In genomic region chr2:159110784-159111183, GRCh38 we compare ENCODE assay signal across 18 cellular contexts.
DNase-seq lines count a peak whose midpoint lies in the region; ATAC-seq and TF ChIP-seq lines count a peak whose summit lies in the region.
"Had no signal": no experiment of that assay in that cellular context is flagged by ENCODE, and none has a peak within 500 bp of the region (broad histone marks: within the 10 kb centered on the region; RNA-seq: fewer than 3 reads in every experiment).

No MANE protein-coding gene starts in this region.

- H3K27me3 ChIP-seq in heart left ventricle (no peaks in the 10 kb centered on the region), right cardiac atrium (ENCODE audit: control insufficient read depth, insufficient read depth) (no peaks in the 10 kb centered on the region), thymus (ENCODE audit: control insufficient read depth, insufficient read depth) (no peaks in the 10 kb centered on the region)
- H3K27me3 ChIP-seq: Peyer's patch, SJSA1 had no signal

- peaks cover 14% of the 10 kb centered on the region for H3K4me1 Mint-ChIP-seq in T-helper 17 cell
- H3K4me1 Mint-ChIP-seq: GM23338 had no signal

- no peak overlapping the region for H3K4me3 ChIP-seq in heart left ventricle
- no peak overlapping the region for H3K4me3 ChIP-seq in right cardiac atrium (ENCODE audit: low read length)
- no peak overlapping the region for H3K4me3 ChIP-seq in thymus (ENCODE audit: low read length)
- H3K4me3 ChIP-seq: GM23338, Peyer's patch, SJSA1 had no signal

- DNase-seq in heart left ventricle (no peak), left ventricle myocardium superior (no peak), dermis blood vessel endothelial cell (peak; percentile 61), right cardiac atrium (no peak), retina (no peak), T-helper 17 cell (no peak)
- DNase-seq: Calu3; CD8-positive, alpha-beta memory T cell; DMS153; NCI-H1105; NCI-H146; NCI-H82; Peyer's patch had no signal

- H3K9me3 ChIP-seq in heart left ventricle (no peaks in the 10 kb centered on the region), right cardiac atrium (ENCODE audit: control insufficient read depth, low read length) (no peaks in the 10 kb centered on the region), thymus (ENCODE audit: control insufficient read depth) (no peaks in the 10 kb centered on the region), T-helper 17 cell (ENCODE audit: control insufficient read depth, low read length, poor library complexity, severe bottlenecking) (no peaks in the 10 kb centered on the region)
- H3K9me3 ChIP-seq: Peyer's patch, SJSA1 had no signal

- intact Hi-C loops in heart left ventricle (cut with DNase I), result loop anchor here in 3 of 10 donors (5.0 to 10.0 kb wide), 2 partner anchors 73 to 146 kb away; partner anchors contain the start of gene TANC1 (in 2 of the 3)
- intact Hi-C loops in left ventricle myocardium superior (cut with micrococcal nuclease), result loop anchor here (10.0 kb wide), 1 partner anchor 146 kb away; the partner anchor contains the start of gene TANC1
- intact Hi-C loops in right cardiac atrium (cut with DNase I), result loop anchor here in 2 of 4 donors (10.0 kb wide), 2 partner anchors 66 to 76 kb away; no protein-coding TSS in a partner anchor

- H3K36me3 ChIP-seq in heart left ventricle (no peaks in the 10 kb centered on the region), thymus (ENCODE audit: control insufficient read depth, insufficient read depth) (no peaks in the 10 kb centered on the region)
- H3K36me3 ChIP-seq: Peyer's patch had no signal

- H3K4me1 ChIP-seq in heart left ventricle (peaks cover 0 to 76% (median 20%) of the 10 kb centered on the region in 12 donors), right cardiac atrium (ENCODE audit: control insufficient read depth, insufficient read depth, low read length) (peaks cover 12% of the 10 kb centered on the region), thymus (ENCODE audit: control insufficient read depth, insufficient read depth, low read length) (no peaks in the 10 kb centered on the region)
- H3K4me1 ChIP-seq: Peyer's patch had no signal

- H3K4me3 Mint-ChIP-seq in T-helper 17 cell, result no peak overlapping the region
- H3K4me3 Mint-ChIP-seq: CD8-positive, alpha-beta memory T cell; GM23338; IgD-negative memory B cell had no signal

- TF ChIP-seq POLR2A in heart left ventricle (IDR thresholded peaks at IDR 0.05), result no peak

- WGBS in heart left ventricle, 4 donors, result 77 to 85% (median 83%) methylated on average over 2 of the region's 2 CpGs
- WGBS in right cardiac atrium, result 72% methylated on average over 2 of the region's 2 CpGs
- 92% methylated on average over 2 of the region's 2 CpGs for WGBS in thymus

- TF ChIP-seq CTCF in heart left ventricle (IDR thresholded peaks at IDR 0.05), result no peak

- H3K27ac ChIP-seq in heart left ventricle (peak overlapping the region in 7 of 12 donors; percentile 5 to 76 (median 63)), right cardiac atrium (ENCODE audit: low read length) (peak overlapping the region; percentile 13), thymus (ENCODE audit: low read depth) (peak overlapping the region; percentile 42)
- H3K27ac ChIP-seq: Peyer's patch, SJSA1 had no signal

- no peak overlapping the region for H3K27ac Mint-ChIP-seq in T-helper 17 cell
- H3K27ac Mint-ChIP-seq: GM23338, IgD-negative memory B cell had no signal

- ATAC-seq in heart left ventricle (no peak), left ventricle myocardium superior (no peak), right cardiac atrium (no peak), T-helper 17 cell (no peak)
- ATAC-seq: HCT116 had no signal

- peaks cover 2% of the 10 kb centered on the region for H3K36me3 Mint-ChIP-seq in T-helper 17 cell (ENCODE audit: low read depth)
- H3K36me3 Mint-ChIP-seq: IgD-negative memory B cell had no signal

- peaks cover 13% of the 10 kb centered on the region for H3K27me3 Mint-ChIP-seq in T-helper 17 cell

Comparison
In these comparisons a context has a peak if more than half of its experiments do, and no peak if none do; other contexts are left out.
1. H3K27ac ChIP-seq: peak in every context shown above with its lines; median percentile 63 in heart left ventricle; 42 in thymus; 13 in right cardiac atrium.